ENCODE assay signal across 22 cellular contexts in the genomic region with DNA sequence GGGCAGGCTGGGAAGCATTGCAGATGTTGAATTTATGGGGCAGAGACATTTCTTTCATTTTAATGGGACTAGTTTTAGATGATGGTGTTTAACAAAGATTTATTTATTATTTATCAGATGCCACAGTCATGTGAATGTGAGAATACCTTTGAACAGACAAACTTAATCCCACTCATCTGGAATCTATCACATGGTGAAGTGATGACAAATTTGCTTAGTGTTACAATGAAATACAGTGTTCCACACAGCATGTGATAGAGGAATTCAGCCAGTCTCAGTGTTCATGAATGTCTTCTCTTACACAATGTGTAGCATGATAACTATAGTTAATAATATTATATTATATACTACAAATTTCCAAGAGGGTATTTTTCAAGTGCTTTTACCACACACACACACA.
DNase-seq lines count a peak whose midpoint lies in the region; ATAC-seq and TF ChIP-seq lines count a peak whose summit lies in the region.
"Had no signal": no experiment of that assay in that cellular context is flagged by ENCODE, and none has a peak within 500 bp of the region (broad histone marks: within the 10 kb centered on the region; RNA-seq: fewer than 3 reads in every experiment).

No MANE protein-coding gene starts in this region.

- TF ChIP-seq CTCF in retinal pigment epithelial cell (conservative IDR thresholded peaks at IDR 0.05; ENCODE audit: low read depth, low read length), result no peak

- no peak overlapping the region for H3K27ac Mint-ChIP-seq in stimulated activated naive B cell treated with anti-CD40 and anti-IgM and Interleukin-4, amounts not matched to agents 10 μg/mL and 1 μg/mL and 100 μg/mL, for 72 hours
- H3K27ac Mint-ChIP-seq: B cell; CD4-positive, alpha-beta T cell; CD8-positive, alpha-beta T cell had no signal

- no peaks in the 10 kb centered on the region for H3K36me3 Mint-ChIP-seq in stimulated activated naive B cell treated with anti-CD40 and anti-IgM and Interleukin-4, amounts not matched to agents 10 μg/mL and 1 μg/mL and 100 μg/mL, for 72 hours
- H3K36me3 Mint-ChIP-seq: CD8-positive, alpha-beta T cell had no signal

- in situ Hi-C loops in SK-MEL-5 (cut with HindIII; ENCODE audit: low pct_unique_long_range_greater_than_20kb, low sequenced_read_pairs), result no loop called here

- H3K4me3 Mint-ChIP-seq in stimulated activated naive B cell treated with anti-CD40 and anti-IgM and Interleukin-4, amounts not matched to agents 10 μg/mL and 1 μg/mL and 100 μg/mL, for 72 hours, result no peak overlapping the region
- H3K4me3 Mint-ChIP-seq: B cell; CD4-positive, alpha-beta T cell; CD8-positive, alpha-beta T cell had no signal

- no peaks in the 10 kb centered on the region for H3K27me3 Mint-ChIP-seq in stimulated activated naive B cell treated with anti-CD40 and anti-IgM and Interleukin-4, amounts not matched to agents 10 μg/mL and 1 μg/mL and 100 μg/mL, for 72 hours
- H3K27me3 Mint-ChIP-seq: B cell; CD4-positive, alpha-beta T cell had no signal

- peak; percentile 65 for DNase-seq in COLO829 (ENCODE audit: low spot score)
- peak; percentile 65 for DNase-seq in SK-MEL-5 (ENCODE audit: low read depth, low spot score)
- DNase-seq in amniotic epithelial cell (ENCODE audit: low read depth), result peak; percentile 3
- DNase-seq in retinal pigment epithelial cell (ENCODE audit: low read depth), result peak; percentile 3
- no peak for DNase-seq in stimulated activated CD4-positive, alpha-beta T cell treated with anti-CD3 and anti-CD28 coated beads, Interleukin-12 subunit alpha, Interleukin-12 subunit beta, amount 100 ng/mL, for 4 hours
- DNase-seq in stimulated activated naive B cell treated with anti-CD40 and anti-IgM and Interleukin-4, amounts not matched to agents 10 μg/mL and 1 μg/mL and 100 μg/mL, for 72 hours, result no peak
- DNase-seq: AML-193; CD4-positive, alpha-beta T cell; CD8-positive, alpha-beta T cell; COR-L47; DMS 273 treated with DMSO at 0.1 percent for 48 hours; DMS153; DMS53; DMS79; DND-41; EL; GDM1 had no signal

- no peak for ATAC-seq in HG02852 (IDR thresholded peaks at IDR 0.05; ENCODE audit: unreplicated experiment)
- ATAC-seq in stimulated activated naive B cell treated with anti-CD40 and anti-IgM and Interleukin-4, amounts not matched to agents 10 μg/mL and 1 μg/mL and 100 μg/mL, for 72 hours (replicated peaks), result no peak
- ATAC-seq: A549; CD8-positive, alpha-beta T cell; GM12878 had no signal

- peaks cover 0 to 1% of the 10 kb centered on the region in 2 donors for H3K9me3 Mint-ChIP-seq in stimulated activated naive B cell treated with anti-CD40 and anti-IgM and Interleukin-4, amounts not matched to agents 10 μg/mL and 1 μg/mL and 100 μg/mL, for 72 hours
- H3K9me3 Mint-ChIP-seq: CD8-positive, alpha-beta T cell had no signal

- H3K4me1 Mint-ChIP-seq in stimulated activated naive B cell treated with anti-CD40 and anti-IgM and Interleukin-4, amounts not matched to agents 10 μg/mL and 1 μg/mL and 100 μg/mL, for 72 hours, result no peaks in the 10 kb centered on the region
- H3K4me1 Mint-ChIP-seq: B cell had no signal

- H3K4me3 ChIP-seq in retinal pigment epithelial cell (ENCODE audit: low read length), result no peak overlapping the region
- H3K4me3 ChIP-seq: A549; BLaER1 treated with 17β-estradiol and CSF1 and Interleukin-3, amounts not matched to agents 10 nM and 100 nM; GM12878 had no signal

Comparison
In these comparisons a context has a peak if more than half of its experiments do, and no peak if none do; other contexts are left out.
1. DNase-seq: peak in COLO829 (single experiment), SK-MEL-5 (single experiment), amniotic epithelial cell (single experiment) and retinal pigment epithelial cell (single experiment); none in stimulated activated CD4-positive, alpha-beta T cell treated with anti-CD3 and anti-CD28 coated beads, Interleukin-12 subunit alpha, Interleukin-12 subunit beta, amount 100 ng/mL, for 4 hours (single experiment) and stimulated activated naive B cell treated with anti-CD40 and anti-IgM and Interleukin-4, amounts not matched to agents 10 μg/mL and 1 μg/mL and 100 μg/mL, for 72 hours (single experiment).